8 cellular contexts compared by ENCODE assay signal in the genomic region with DNA sequence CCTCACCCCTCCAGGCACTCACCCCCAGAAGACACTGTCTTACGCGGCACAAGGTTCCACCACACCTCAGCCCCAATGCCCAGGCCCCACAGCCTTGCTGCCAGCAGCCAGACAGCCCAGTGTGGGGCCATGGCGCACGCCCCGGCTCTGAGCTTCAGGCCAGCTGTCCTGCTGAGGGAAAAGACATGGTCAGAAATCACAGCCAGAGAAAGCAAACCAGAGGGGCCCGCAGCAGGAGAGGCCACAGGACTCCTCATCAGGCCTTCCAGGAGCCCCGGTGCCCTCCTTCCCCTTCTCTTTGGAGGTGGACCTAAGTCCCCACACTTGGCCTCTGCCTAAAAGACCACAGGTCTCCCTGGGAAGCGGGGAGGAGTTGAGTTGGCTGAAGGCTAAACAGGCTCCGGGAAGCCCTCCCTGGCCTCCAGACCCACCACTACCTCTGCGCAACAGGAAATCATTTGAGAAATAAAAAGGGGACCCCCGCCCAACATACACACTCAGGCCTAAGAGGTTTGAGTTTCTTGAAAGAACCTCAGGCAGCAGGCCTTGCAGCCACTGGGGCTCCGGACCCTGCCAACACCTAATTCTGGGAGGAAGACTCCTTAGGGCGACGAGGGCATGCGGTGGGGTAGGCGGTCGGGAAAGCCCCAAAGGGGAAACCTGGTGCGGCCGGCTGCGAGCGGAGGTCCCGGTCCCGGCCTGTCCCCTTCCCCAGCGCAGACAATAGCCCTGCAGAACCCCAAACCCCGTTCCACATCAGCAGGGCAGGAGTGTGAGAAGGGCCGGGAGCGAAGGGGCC. TPM values are rescaled to one million over a fixed set of nuclear protein-coding genes. Genes with fewer than 3 reads are reported as not detected.
DNase-seq lines count a peak whose midpoint lies in the region; ATAC-seq and TF ChIP-seq lines count a peak whose summit lies in the region.

No MANE protein-coding gene starts in this region.

- H3K36me3 ChIP-seq in RWPE2 (ENCODE audit: low read depth) (peaks cover 47% of the 10 kb centered on the region), ectodermal cell (ENCODE audit: control insufficient read depth, insufficient read depth, low read length) (peaks cover 45% of the 10 kb centered on the region)

- peak; percentile 22 for DNase-seq in stimulated activated CD4-positive, alpha-beta T cell treated with anti-CD3 and anti-CD28 coated beads, Interleukin-12 subunit alpha, Interleukin-12 subunit beta, amount 100 ng/mL, for 4 hours
- DNase-seq in stimulated activated CD4-positive, alpha-beta T cell treated with anti-CD3 and anti-CD28 coated beads, Interleukin-15, amount 100 ng/mL, for 24 hours, result no peak
- DNase-seq in RWPE2 (ENCODE audit: low spot score), result no peak
- no peak for DNase-seq in GM10266 (ENCODE audit: extremely low spot score)
- no peak for DNase-seq in NCI-H2227 treated with DMSO at 0.1 percent for 48 hours (lab: John Stamatoyannopoulos, UW)

- TF ChIP-seq CTCF in RWPE2 (IDR thresholded peaks at IDR 0.05; ENCODE audit: poor library complexity, severe bottlenecking), result no peak
- TF ChIP-seq CTCF in nephron (IDR thresholded peaks at IDR 0.05; ENCODE audit: unreplicated experiment in 3 of 3), result no peak
- no peak for TF ChIP-seq CTCF in GM10266 (IDR thresholded peaks at IDR 0.05; ENCODE audit: control insufficient read depth, insufficient read depth, low read depth, missing control alignments)

- H3K27ac Mint-ChIP-seq in nephron, result peak overlapping the region; percentile 89 to 98 (median 95)

- H3K4me3 Mint-ChIP-seq in nephron, result peak overlapping the region; percentile 92 to 94 (median 93)

- 12 to 15% methylated on average over 27 of the region's 27 CpGs for WGBS in ectodermal cell, 2 experiments

- H3K27me3 Mint-ChIP-seq in nephron (ENCODE audit: low read depth), result peaks cover 4% of the 10 kb centered on the region

- H3K27me3 ChIP-seq in RWPE2 (ENCODE audit: insufficient read depth, poor library complexity, severe bottlenecking) (no peaks in the 10 kb centered on the region), ectodermal cell (ENCODE audit: control insufficient read depth, insufficient read depth, low read length, poor library complexity, severe bottlenecking) (no peaks in the 10 kb centered on the region)

- H3K27ac ChIP-seq in RWPE2 (ENCODE audit: poor library complexity, severe bottlenecking) (peak overlapping the region; percentile 78), ectodermal cell (ENCODE audit: insufficient read depth, low read depth, low read length, poor library complexity, severe bottlenecking) (peak overlapping the region; percentile 96)

- no peaks in the 10 kb centered on the region for H3K9me3 Mint-ChIP-seq in nephron

- H3K36me3 Mint-ChIP-seq in nephron (ENCODE audit: low read depth), result peaks cover 16% of the 10 kb centered on the region

- H3K4me3 ChIP-seq in RWPE2 (ENCODE audit: severe bottlenecking), result peak overlapping the region; percentile 90
- H3K4me3 ChIP-seq in ectodermal cell (ENCODE audit: insufficient read depth, low read depth, low read length), result peak overlapping the region; percentile 80

- H3K9me3 ChIP-seq in RWPE2 (ENCODE audit: severe bottlenecking) (no peaks in the 10 kb centered on the region), ectodermal cell (ENCODE audit: control insufficient read depth, low read length) (no peaks in the 10 kb centered on the region)

- H3K4me1 ChIP-seq in RWPE2 (ENCODE audit: insufficient read depth, poor library complexity, severe bottlenecking), result peaks cover 4% of the 10 kb centered on the region
- peaks cover 20% of the 10 kb centered on the region for H3K4me1 ChIP-seq in ectodermal cell (ENCODE audit: control insufficient read depth, insufficient read depth, low read length)

- peak; percentile 6; the same call in 2 of the 3 replicates for ATAC-seq in RWPE2 (ENCODE audit: low read depth)
- no peak for ATAC-seq in GM18861 (IDR thresholded peaks at IDR 0.05; ENCODE audit: unreplicated experiment)

- H3K4me1 Mint-ChIP-seq in nephron, result peaks cover 26% of the 10 kb centered on the region

RNA-seq across cellular contexts. Expression of a gene that starts 1.9 kb away (rescaled TPM):
- polyA plus RNA-seq in ectodermal cell (2013, experiment 1 of 4), result 102 TPM
- 109 TPM for polyA plus RNA-seq in ectodermal cell (2013, experiment 2 of 4)
- polyA plus RNA-seq in ectodermal cell (2013, experiment 3 of 4), result 83.9 TPM
- polyA plus RNA-seq in ectodermal cell (2013, experiment 4 of 4), result 89.0 TPM

RNA-seq across cellular contexts. Expression of a gene that starts 10.1 kb away (rescaled TPM):
- polyA plus RNA-seq in ectodermal cell (2013, experiment 1 of 4), result 13.1 TPM
- 10.3 TPM for polyA plus RNA-seq in ectodermal cell (2013, experiment 2 of 4)
- polyA plus RNA-seq in ectodermal cell (2013, experiment 3 of 4), result 11.8 TPM
- polyA plus RNA-seq in ectodermal cell (2013, experiment 4 of 4), result 11.6 TPM

RNA-seq across cellular contexts. Expression of a gene that starts 24.1 kb away (rescaled TPM):
- polyA plus RNA-seq in ectodermal cell (2013, experiment 1 of 4), result 5.2 TPM
- polyA plus RNA-seq in ectodermal cell (2013, experiment 2 of 4), result 4.7 TPM
- 2.2 TPM for polyA plus RNA-seq in ectodermal cell (2013, experiment 3 of 4)
- 3.6 TPM for polyA plus RNA-seq in ectodermal cell (2013, experiment 4 of 4)

RNA-seq across cellular contexts. Expression of a gene that starts 51.9 kb away (rescaled TPM):
- 27.0 TPM for polyA plus RNA-seq in ectodermal cell (2013, experiment 1 of 4)
- polyA plus RNA-seq in ectodermal cell (2013, experiment 2 of 4), result 26.9 TPM
- polyA plus RNA-seq in ectodermal cell (2013, experiment 3 of 4), result 19.5 TPM
- 20.1 TPM for polyA plus RNA-seq in ectodermal cell (2013, experiment 4 of 4)
